20 cellular contexts compared by ENCODE assay signal in genomic region chr18:76205906-76206305, GRCh38.
"Had no signal": no experiment of that assay in that cellular context is flagged by ENCODE, and none has a peak within 500 bp of the region (broad histone marks: within the 10 kb centered on the region; RNA-seq: fewer than 3 reads in every experiment).

No MANE protein-coding gene starts in this region.

- DNase-seq: colonic mucosa; effector CD8-positive, alpha-beta T cell; endodermal cell; foreskin fibroblast; gastrocnemius medialis; head of caudate nucleus; kidney; mucosa of descending colon; naive B cell; nephron progenitor cell; occipital lobe; ovary; psoas muscle; right cardiac atrium; spleen; stimulated activated CD4-positive, alpha-beta T cell treated with anti-CD3 and anti-CD28 coated beads, Interleukin-4, amount 100 ng/mL, for 4 hours; uterus had no signal

- ATAC-seq: esophagus mucosa; gastrocnemius medialis; left lobe of liver; mucosa of descending colon; psoas muscle; right cardiac atrium; stimulated activated memory B cell treated with anti-CD40 and anti-IgM and Interleukin-4, amounts not matched to agents 10 μg/mL and 1 μg/mL and 100 μg/mL, for 72 hours had no signal
